Comparison of ENCODE assay signal across 15 cellular contexts in the genomic region with DNA sequence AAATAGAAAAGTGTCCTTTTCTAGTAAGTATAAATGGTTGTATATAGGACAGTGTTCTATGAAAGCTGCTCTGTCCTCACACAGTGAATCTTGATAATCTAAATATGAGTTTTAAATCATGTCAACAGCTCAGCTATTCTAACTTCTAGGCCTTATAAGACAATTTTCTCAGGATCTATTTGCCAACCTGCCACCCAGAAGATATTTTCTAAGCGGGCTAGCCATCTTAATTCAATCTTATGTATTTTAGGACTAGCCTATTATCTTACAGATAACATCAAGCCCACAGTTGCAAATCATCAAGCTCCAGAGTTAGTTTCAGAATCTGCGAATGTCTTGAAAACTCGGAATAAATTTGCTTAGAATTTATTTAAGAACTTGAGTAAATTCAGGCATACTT. TPM values are rescaled to one million over a fixed set of nuclear protein-coding genes. Genes with fewer than 3 reads are reported as not detected.
A peak's percentile ranks its signal among the peaks of the same experiment; 100 is the strongest.
DNase-seq lines count a peak whose midpoint lies in the region; ATAC-seq and TF ChIP-seq lines count a peak whose summit lies in the region.
"Had no signal": no experiment of that assay in that cellular context is flagged by ENCODE, and none has a peak within 500 bp of the region (broad histone marks: within the 10 kb centered on the region; RNA-seq: fewer than 3 reads in every experiment).

No MANE protein-coding gene starts in this region.

- no peaks in the 10 kb centered on the region for H3K9me3 ChIP-seq in osteoblast (ENCODE audit: low read depth, low read length)
- H3K9me3 ChIP-seq in A673 (ENCODE audit: low read depth, low read length, poor library complexity, severe bottlenecking): no peaks in the 10 kb centered on the region
- H3K9me3 ChIP-seq: suprapubic skin had no signal

- H3K4me2 ChIP-seq in GM23338 (peak overlapping the region; percentile 82), osteoblast (ENCODE audit: insufficient read depth, low read length) (no peak overlapping the region)

- no peak overlapping the region for H3K27ac Mint-ChIP-seq in GM23338
- no peak overlapping the region for H3K27ac Mint-ChIP-seq in effector memory CD8-positive, alpha-beta T cell

- H3K9me2 ChIP-seq in GM23338 (ENCODE audit: insufficient read depth): no peaks in the 10 kb centered on the region

- CTCF ChIA-PET in BJ (lab: Yijun Ruan, JAX): interaction anchor here (0.9 to 11.7 kb wide), 6 partner anchors 14 to 355 kb away, joined by 3 to 161 read pairs (median 18); no protein-coding TSS in a partner anchor
- CTCF ChIA-PET in A673 (lab: Charles Lee): interaction anchor here (0.7 kb wide), 2 partner anchors 128 to 137 kb away, joined by 4 to 7 read pairs; no protein-coding TSS in a partner anchor

- H3K4me3 ChIP-seq in BJ (ENCODE audit: low read depth, low read length) (peak overlapping the region; percentile 74), GM23338 (peak overlapping the region; percentile 55), osteoblast (ENCODE audit: insufficient read depth, low read length) (no peak overlapping the region), A673 (ENCODE audit: low read depth, low read length, poor library complexity, severe bottlenecking) (no peak overlapping the region)

- H3K27me3 Mint-ChIP-seq in GM23338 (ENCODE audit: insufficient read depth, low read depth, poor library complexity): peaks cover 70% of the 10 kb centered on the region
- H3K27me3 Mint-ChIP-seq in effector memory CD8-positive, alpha-beta T cell: peaks cover 0 to 95% of the 10 kb centered on the region in 2 donors

- peaks cover 68% of the 10 kb centered on the region for H3K4me1 Mint-ChIP-seq in GM23338
- peaks cover 18 to 19% of the 10 kb centered on the region in 2 donors for H3K4me1 Mint-ChIP-seq in effector memory CD8-positive, alpha-beta T cell (ENCODE audit: low read depth in 2 of 2)

- no peak for ATAC-seq in GM23338
- no peak for ATAC-seq in effector memory CD8-positive, alpha-beta T cell (replicated peaks)
- ATAC-seq: naive thymus-derived CD8-positive, alpha-beta T cell had no signal

- H3K4me1 ChIP-seq in GM23338 (ENCODE audit: insufficient read depth) (peaks cover 72% of the 10 kb centered on the region), osteoblast (ENCODE audit: insufficient read depth, low read length) (peaks cover 2% of the 10 kb centered on the region), A673 (ENCODE audit: insufficient read depth, low read length, poor library complexity, severe bottlenecking) (peaks cover 4% of the 10 kb centered on the region)
- H3K4me1 ChIP-seq: BE2C had no signal

- H3K27ac ChIP-seq in GM23338 (ENCODE audit: low read depth) (no peak overlapping the region), osteoblast (ENCODE audit: low read depth, low read length) (no peak overlapping the region), A673 (ENCODE audit: low read depth, low read length, poor library complexity, severe bottlenecking) (no peak overlapping the region)
- H3K27ac ChIP-seq: suprapubic skin had no signal

- no peak for TF ChIP-seq CTCF in BJ (IDR thresholded peaks at IDR 0.05; ENCODE audit: insufficient read depth, low read depth, low read length)
- no peak for TF ChIP-seq CTCF in GM23338 (conservative IDR thresholded peaks at IDR 0.05; ENCODE audit: low read depth in 2 of 2)
- TF ChIP-seq CTCF in osteoblast (IDR thresholded peaks at IDR 0.05; ENCODE audit: extremely low read depth, low read depth, low read length): no peak
- TF ChIP-seq CTCF in A673 (conservative IDR thresholded peaks at IDR 0.05; ENCODE audit: low read depth, low read length): no peak

- peaks cover 10% of the 10 kb centered on the region for H3K36me3 ChIP-seq in BJ (ENCODE audit: control insufficient read depth, insufficient read depth, low read length)
- no peaks in the 10 kb centered on the region for H3K36me3 ChIP-seq in GM23338 (ENCODE audit: insufficient read depth)
- no peaks in the 10 kb centered on the region for H3K36me3 ChIP-seq in osteoblast (ENCODE audit: insufficient read depth, low read length)
- H3K36me3 ChIP-seq in A673 (ENCODE audit: insufficient read depth, low read length, poor library complexity, severe bottlenecking): no peaks in the 10 kb centered on the region
- H3K36me3 ChIP-seq: BE2C, suprapubic skin had no signal

- peak overlapping the region; percentile 17; the same call in 1 of the 3 replicates for H3K4me3 Mint-ChIP-seq in GM23338
- H3K4me3 Mint-ChIP-seq in effector memory CD8-positive, alpha-beta T cell: peak overlapping the region; percentile 73

- H2AFZ ChIP-seq in GM23338: no peak overlapping the region
- H2AFZ ChIP-seq in osteoblast (ENCODE audit: low read length): no peak overlapping the region

- H3K9me3 Mint-ChIP-seq in GM23338: no peaks in the 10 kb centered on the region; the same call in 2 of the 3 replicates
- peaks cover 0 to 3% of the 10 kb centered on the region in 2 donors for H3K9me3 Mint-ChIP-seq in effector memory CD8-positive, alpha-beta T cell

- POLR2A ChIA-PET in BJ (lab: Charles Lee): interaction anchor here (0.8 kb wide), 1 partner anchor 201 kb away, joined by 5 read pairs; no protein-coding TSS in a partner anchor
- POLR2A ChIA-PET in A673 (lab: Charles Lee; ENCODE audit: low non-redundant PET): interaction anchor here (0.6 kb wide), 1 partner anchor 380 kb away, joined by 3 read pairs; no protein-coding TSS in a partner anchor

- DNase-seq in BJ (ENCODE audit: low read depth) (no peak), GM23338 (ENCODE audit: low spot score) (no peak), osteoblast (ENCODE audit: insufficient read length, low spot score, missing footprints) (peak; percentile 86), A673 (ENCODE audit: low spot score) (no peak), NK-92 (lab: John Stamatoyannopoulos, UW; ENCODE audit: unreplicated experiment) (no peak), SW480 (ENCODE audit: low spot score) (no peak), NCI-H2107 treated with DMSO at 0.1 percent for 48 hours (lab: John Stamatoyannopoulos, UW; ENCODE audit: unreplicated experiment) (no peak)
- no peak for DNase-seq in effector memory CD8-positive, alpha-beta T cell
- DNase-seq: activated gamma-delta T cell treated with Interleukin-2 at 50 U/mL for 16 hours; aorta; BE2C; naive thymus-derived CD8-positive, alpha-beta T cell; stimulated activated CD4-positive, alpha-beta T cell treated with anti-CD3 and anti-CD28 coated beads, Interleukin-2, amount 100 ng/mL, for 24 hours had no signal

- BruUV-seq in A673 (replicated peaks; lab: Mats Ljungman, UMichigan): no TSS peak

- peaks cover 49% of the 10 kb centered on the region for H4K20me1 ChIP-seq in GM23338 (replicated peaks; ENCODE audit: insufficient read depth)
- peaks cover 6% of the 10 kb centered on the region for H4K20me1 ChIP-seq in osteoblast (ENCODE audit: insufficient read depth, low read length)

- H3K27me3 ChIP-seq in BJ (ENCODE audit: control insufficient read depth, insufficient read depth, low read length) (no peaks in the 10 kb centered on the region), GM23338 (ENCODE audit: insufficient read depth) (peaks cover 100% of the 10 kb centered on the region), osteoblast (ENCODE audit: insufficient read depth, low read length) (peaks cover 100% of the 10 kb centered on the region), A673 (replicated peaks; ENCODE audit: insufficient read depth, low read depth, low read length, poor library complexity) (peaks cover 30% of the 10 kb centered on the region)

- peaks cover 2% of the 10 kb centered on the region; the same call in 1 of the 3 replicates for H3K36me3 Mint-ChIP-seq in GM23338 (ENCODE audit: low read depth)
- H3K36me3 Mint-ChIP-seq in effector memory CD8-positive, alpha-beta T cell (ENCODE audit: insufficient read depth): peaks cover 16% of the 10 kb centered on the region

- H3F3A ChIP-seq in GM23338 (replicated peaks; ENCODE audit: low read depth): peaks cover 36% of the 10 kb centered on the region

- H3K79me2 ChIP-seq in GM23338 (replicated peaks; ENCODE audit: insufficient read depth) (no peaks in the 10 kb centered on the region), osteoblast (ENCODE audit: insufficient read depth, low read length) (no peaks in the 10 kb centered on the region)

- intact Hi-C loops in A673 (cut with micrococcal nuclease; ENCODE audit: unreplicated experiment): no loop called here

TF ChIP-seq in GM23338, 12 proteins besides CTCF, POLR2A, EP300 and RAD21 (continues in another document):
- TF ChIP-seq NANOG (IDR thresholded peaks at IDR 0.05; ENCODE audit: borderline replicate concordance) (no peak), EZH2phosphoT487 (IDR thresholded peaks at IDR 0.05; ENCODE audit: unreplicated experiment) (no peak), JUNB (IDR thresholded peaks at IDR 0.05; ENCODE audit: unreplicated experiment) (no peak), STAT1 (IDR thresholded peaks at IDR 0.05; ENCODE audit: unreplicated experiment) (no peak), CREB1 (CRISPR knock-in tag; IDR thresholded peaks at IDR 0.05; ENCODE audit: low read depth) (no peak)
- TF ChIP-seq, protein P1, sequence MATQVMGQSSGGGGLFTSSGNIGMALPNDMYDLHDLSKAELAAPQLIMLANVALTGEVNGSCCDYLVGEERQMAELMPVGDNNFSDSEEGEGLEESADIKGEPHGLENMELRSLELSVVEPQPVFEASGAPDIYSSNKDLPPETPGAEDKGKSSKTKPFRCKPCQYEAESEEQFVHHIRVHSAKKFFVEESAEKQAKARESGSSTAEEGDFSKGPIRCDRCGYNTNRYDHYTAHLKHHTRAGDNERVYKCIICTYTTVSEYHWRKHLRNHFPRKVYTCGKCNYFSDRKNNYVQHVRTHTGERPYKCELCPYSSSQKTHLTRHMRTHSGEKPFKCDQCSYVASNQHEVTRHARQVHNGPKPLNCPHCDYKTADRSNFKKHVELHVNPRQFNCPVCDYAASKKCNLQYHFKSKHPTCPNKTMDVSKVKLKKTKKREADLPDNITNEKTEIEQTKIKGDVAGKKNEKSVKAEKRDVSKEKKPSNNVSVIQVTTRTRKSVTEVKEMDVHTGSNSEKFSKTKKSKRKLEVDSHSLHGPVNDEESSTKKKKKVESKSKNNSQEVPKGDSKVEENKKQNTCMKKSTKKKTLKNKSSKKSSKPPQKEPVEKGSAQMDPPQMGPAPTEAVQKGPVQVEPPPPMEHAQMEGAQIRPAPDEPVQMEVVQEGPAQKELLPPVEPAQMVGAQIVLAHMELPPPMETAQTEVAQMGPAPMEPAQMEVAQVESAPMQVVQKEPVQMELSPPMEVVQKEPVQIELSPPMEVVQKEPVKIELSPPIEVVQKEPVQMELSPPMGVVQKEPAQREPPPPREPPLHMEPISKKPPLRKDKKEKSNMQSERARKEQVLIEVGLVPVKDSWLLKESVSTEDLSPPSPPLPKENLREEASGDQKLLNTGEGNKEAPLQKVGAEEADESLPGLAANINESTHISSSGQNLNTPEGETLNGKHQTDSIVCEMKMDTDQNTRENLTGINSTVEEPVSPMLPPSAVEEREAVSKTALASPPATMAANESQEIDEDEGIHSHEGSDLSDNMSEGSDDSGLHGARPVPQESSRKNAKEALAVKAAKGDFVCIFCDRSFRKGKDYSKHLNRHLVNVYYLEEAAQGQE (IDR thresholded peaks at IDR 0.05; ENCODE audit: unreplicated experiment): no peak

RNA-seq across cellular contexts. Expression of a gene that starts 2.3 kb away (rescaled TPM):
- 27.1 and 32.9 TPM in 2 replicates for polyA plus RNA-seq in BJ (2011; rRNA removed)
- polyA minus RNA-seq in BJ (2011; rRNA and poly(A)+ RNA removed): 83.2 and 105 TPM in 2 replicates
- total RNA-seq in GM23338 (2014; rRNA removed; shearing (Covaris generic)): 0.23 and 0.49 TPM in 2 replicates
- polyA plus RNA-seq in GM23338 (2016; fragmentation: Nextera tagmentation; extraction: Ambion mirVana): 0.14 and 0.42 TPM in 2 replicates
- under 0.01 and 0.36 TPM in 2 replicates for total RNA-seq in osteoblast
- total RNA-seq in A673 (2021): 0.17 and 0.22 TPM in 2 replicates
- total RNA-seq: frontal cortex; naive thymus-derived CD8-positive, alpha-beta T cell had no signal
- polyA plus RNA-seq: aorta; naive thymus-derived CD8-positive, alpha-beta T cell had no signal

Comparison
In these comparisons a context has a peak if more than half of its experiments do, and no peak if none do; other contexts are left out.
1. H3K4me3 ChIP-seq: peak in BJ (single experiment) and GM23338 (single experiment); none in osteoblast (single experiment) and A673 (single experiment).